In the genomic region with DNA sequence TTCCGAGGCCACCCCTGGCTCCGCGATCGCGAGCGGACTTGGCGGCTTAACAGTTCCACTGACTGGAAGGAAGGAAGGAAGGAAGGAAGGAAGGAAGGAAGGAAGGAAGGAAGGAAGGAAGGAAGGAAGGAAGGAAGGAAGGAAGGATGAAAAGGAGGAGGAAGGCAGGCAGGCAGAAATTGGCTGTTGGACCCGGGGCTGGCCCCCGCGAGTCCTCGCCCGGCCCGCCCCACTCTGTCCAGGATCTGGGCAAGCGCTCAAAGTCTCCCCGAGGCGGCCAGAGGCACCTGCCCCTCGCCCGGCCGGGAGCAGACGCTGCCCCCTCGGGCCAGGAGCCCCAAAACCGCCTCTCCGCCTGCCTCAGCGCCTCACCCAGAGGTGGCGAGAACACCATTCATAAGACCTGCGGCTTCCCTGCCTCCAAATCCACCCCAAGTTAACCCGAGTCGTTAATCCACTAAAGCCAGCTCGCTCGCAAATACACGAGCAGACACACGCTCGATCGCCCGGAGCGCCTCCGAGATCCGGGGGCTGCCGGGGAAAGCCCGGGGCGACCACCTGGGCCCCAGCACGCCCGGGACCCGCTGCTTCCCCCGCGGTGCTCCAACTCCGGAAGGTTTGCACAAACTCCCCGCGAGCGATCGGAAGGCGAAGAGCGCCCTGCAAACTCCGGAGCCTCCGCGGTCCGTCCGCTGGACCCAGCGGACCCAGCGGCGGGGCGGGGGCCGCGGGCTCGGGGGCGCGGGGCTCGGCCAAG, we compare ENCODE assay signal across 8 cellular contexts. TPM values are rescaled to one million over a fixed set of nuclear protein-coding genes. Genes with fewer than 3 reads are reported as not detected.
DNase-seq lines count a peak whose midpoint lies in the region; ATAC-seq and TF ChIP-seq lines count a peak whose summit lies in the region.

No MANE protein-coding gene starts in this region.

- H3K36me3 ChIP-seq in ACC112 (ENCODE audit: insufficient read depth, low read length) (no peaks in the 10 kb centered on the region), neural progenitor cell (no peaks in the 10 kb centered on the region)

- H3K4me2 ChIP-seq in neural progenitor cell: peak overlapping the region; percentile 95

- in situ Hi-C loops in KBM-7 (cut with MboI; ENCODE audit: low pct_unique_long_range_greater_than_20kb, low sequenced_read_pairs): loop anchor here (25.0 kb wide), 1 partner anchor 381 kb away; no protein-coding TSS in a partner anchor

- H2AFZ ChIP-seq in ACC112 (ENCODE audit: low read length, unreplicated experiment) (peak overlapping the region; percentile 98), neural progenitor cell (replicated peaks) (peak overlapping the region; percentile 77)

- H3K27ac Mint-ChIP-seq in activated T-cell treated with anti-CD3 and anti-CD28 coated beads, Interleukin-2, amount 50 U/mL, for 72 hours: no peak overlapping the region
- H3K27ac Mint-ChIP-seq in neural progenitor cell: no peak overlapping the region

- H4K20me1 ChIP-seq in neural progenitor cell (ENCODE audit: low read depth): peaks cover 10% of the 10 kb centered on the region

- no peaks in the 10 kb centered on the region for H3K9me3 ChIP-seq in neural progenitor cell (ENCODE audit: low read depth)

- DNase-seq in KBM-7 (peak; percentile 36), foreskin melanocyte (peak; percentile 15), neural progenitor cell (ENCODE audit: low spot score) (peak; percentile 63), NCI-H1105 treated with DMSO at 0.1 percent for 48 hours (lab: John Stamatoyannopoulos, UW) (no peak)
- DNase-seq in activated T-cell treated with anti-CD3 and anti-CD28 coated beads, Interleukin-2, amount 50 U/mL, for 72 hours: peak; percentile 42

- H3F3A ChIP-seq in neural progenitor cell (ENCODE audit: low read depth): peaks cover 22% of the 10 kb centered on the region

- H3K4me3 ChIP-seq in ACC112 (ENCODE audit: low read depth, low read length) (peak overlapping the region; percentile 97), neural progenitor cell (peak overlapping the region; percentile 72)

- H3K27me3 Mint-ChIP-seq in activated T-cell treated with anti-CD3 and anti-CD28 coated beads, Interleukin-2, amount 50 U/mL, for 72 hours (ENCODE audit: low read depth): peaks cover 64% of the 10 kb centered on the region
- peaks cover 38% of the 10 kb centered on the region for H3K27me3 Mint-ChIP-seq in neural progenitor cell (ENCODE audit: insufficient read depth, low read depth)

- H3K79me2 ChIP-seq in ACC112 (ENCODE audit: control insufficient read depth, insufficient read depth, low read length, unreplicated experiment) (no peaks in the 10 kb centered on the region), neural progenitor cell (ENCODE audit: low read depth) (no peaks in the 10 kb centered on the region)

- no peaks in the 10 kb centered on the region for H3K27me3 ChIP-seq in ACC112 (ENCODE audit: insufficient read depth, low read length)
- peaks cover 73% of the 10 kb centered on the region for H3K27me3 ChIP-seq in neural progenitor cell

- ATAC-seq in GM18511 (IDR thresholded peaks at IDR 0.05; ENCODE audit: unreplicated experiment): peak; percentile 18
- ATAC-seq in activated T-cell treated with anti-CD3 and anti-CD28 coated beads, Interleukin-2, amount 50 U/mL, for 72 hours (replicated peaks in 1 of 2): peak; percentile 28 to 30
- ATAC-seq in HG03469 (IDR thresholded peaks at IDR 0.05; ENCODE audit: unreplicated experiment): no peak

- peaks cover 8% of the 10 kb centered on the region for H3K4me1 ChIP-seq in ACC112 (ENCODE audit: control insufficient read depth, insufficient read depth, low read length, unreplicated experiment)
- H3K4me1 ChIP-seq in neural progenitor cell: peaks cover 54% of the 10 kb centered on the region

- no peaks in the 10 kb centered on the region for H3K9me3 Mint-ChIP-seq in activated T-cell treated with anti-CD3 and anti-CD28 coated beads, Interleukin-2, amount 50 U/mL, for 72 hours
- H3K9me3 Mint-ChIP-seq in neural progenitor cell: no peaks in the 10 kb centered on the region

- H3K27ac ChIP-seq in ACC112 (ENCODE audit: low read depth, low read length) (no peak overlapping the region), neural progenitor cell (no peak overlapping the region)

- no peak for TF ChIP-seq CTCF in neural progenitor cell (IDR thresholded peaks at IDR 0.05)

- peaks cover 25% of the 10 kb centered on the region for H3K4me1 Mint-ChIP-seq in activated T-cell treated with anti-CD3 and anti-CD28 coated beads, Interleukin-2, amount 50 U/mL, for 72 hours (ENCODE audit: low read depth)
- H3K4me1 Mint-ChIP-seq in neural progenitor cell: peaks cover 44% of the 10 kb centered on the region

- H3K9ac ChIP-seq in neural progenitor cell: no peak overlapping the region

- no peaks in the 10 kb centered on the region for H3K36me3 Mint-ChIP-seq in activated T-cell treated with anti-CD3 and anti-CD28 coated beads, Interleukin-2, amount 50 U/mL, for 72 hours (ENCODE audit: insufficient read depth in 2 of 2)
- no peaks in the 10 kb centered on the region for H3K36me3 Mint-ChIP-seq in neural progenitor cell

- peak overlapping the region; percentile 89 to 94 for H3K4me3 Mint-ChIP-seq in activated T-cell treated with anti-CD3 and anti-CD28 coated beads, Interleukin-2, amount 50 U/mL, for 72 hours
- peak overlapping the region; percentile 88 for H3K4me3 Mint-ChIP-seq in neural progenitor cell

RNA-seq across cellular contexts. Expression of a gene that starts 0.8 kb away (rescaled TPM):
- total RNA-seq in activated T-cell treated with anti-CD3 and anti-CD28 coated beads, Interleukin-2, amount 50 U/mL, for 72 hours: under 1 TPM; 0.23 to 0.62 TPM
- not detected in 2 replicates for total RNA-seq in neural progenitor cell (ENCODE audit: low replicate concordance)

RNA-seq across cellular contexts. Expression of a gene that starts 33.2 kb away (rescaled TPM):
- 10 to 100 TPM; 15.1 to 16.6 TPM for total RNA-seq in activated T-cell treated with anti-CD3 and anti-CD28 coated beads, Interleukin-2, amount 50 U/mL, for 72 hours
- total RNA-seq in neural progenitor cell (ENCODE audit: low replicate concordance): 3.7 and 7.2 TPM in 2 replicates
